In the genomic region with DNA sequence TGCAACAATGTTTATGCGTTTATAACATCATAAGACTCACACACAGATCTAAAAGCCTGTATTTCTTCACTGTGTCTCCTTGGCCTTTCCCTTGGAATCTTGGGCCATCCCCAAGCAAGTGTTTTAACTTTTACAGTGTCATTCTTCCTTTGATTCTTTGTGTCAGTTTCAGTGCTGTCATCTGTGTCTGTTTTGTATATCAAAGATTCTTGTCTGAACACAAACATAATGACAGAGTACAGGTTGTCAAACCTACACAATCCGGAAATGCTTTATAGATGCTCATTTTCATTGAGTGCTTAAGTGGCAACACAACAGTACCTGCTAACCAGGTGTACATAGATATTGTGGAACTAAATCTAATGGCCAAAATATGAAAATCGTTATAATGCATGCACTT, we compare ENCODE assay signal across 5 cellular contexts.
"Had no signal": no experiment of that assay in that cellular context is flagged by ENCODE, and none has a peak within 500 bp of the region (broad histone marks: within the 10 kb centered on the region; RNA-seq: fewer than 3 reads in every experiment).

No MANE protein-coding gene starts in this region.

- H3K36me3 ChIP-seq: HAP-1 had no signal

- DNase-seq: H7, HFFc6 had no signal

- H3K9me3 ChIP-seq: HAP-1 had no signal

- H3K4me3 ChIP-seq: GM23338, HAP-1 had no signal

- H2AFZ ChIP-seq: GM23338 had no signal

- H3K27ac ChIP-seq: HL-60 had no signal

- H3K4me2 ChIP-seq: GM23338 had no signal
